In genomic region chr14:23076785-23077408, GRCh38 we compare ENCODE assay signal across 9 cellular contexts. TPM values are rescaled to one million over a fixed set of nuclear protein-coding genes. Genes with fewer than 3 reads are reported as not detected.
DNase-seq lines count a peak whose midpoint lies in the region; ATAC-seq and TF ChIP-seq lines count a peak whose summit lies in the region.
"Had no signal": no experiment of that assay in that cellular context is flagged by ENCODE, and none has a peak within 500 bp of the region (broad histone marks: within the 10 kb centered on the region; RNA-seq: fewer than 3 reads in every experiment).

No MANE protein-coding gene starts in this region.

- no peak overlapping the region for H3K27ac ChIP-seq in CD8-positive, alpha-beta T cell (ENCODE audit: low read depth, low read length)
- H3K27ac ChIP-seq in IMR-90 (ENCODE audit: insufficient read depth, low read length): no peak overlapping the region

- no peak for TF ChIP-seq POLR2A in IMR-90 (IDR thresholded peaks at IDR 0.05; ENCODE audit: low read depth, low read length)
- TF ChIP-seq POLR2A in lower leg skin (IDR thresholded peaks at IDR 0.05): no peak

- no CpG with 5 or more reads among the region's 5 CpGs for WGBS in IMR-90 (ENCODE audit: extremely low coverage in 2 of 2, insufficient read length in 1 of 2), 2 experiments
- 58 to 61% methylated on average over 5 of the region's 5 CpGs for WGBS in lower leg skin, 2 donors

- H3K9me1 ChIP-seq in IMR-90 (ENCODE audit: insufficient read depth, low read length): peaks cover 7% of the 10 kb centered on the region

- no peak overlapping the region for H4K8ac ChIP-seq in IMR-90 (ENCODE audit: low read depth in 2 of 2, low read length in 2 of 2)

- DNase-seq in CD8-positive, alpha-beta T cell: peak in 1 of 7 experiments; percentile 43
- DNase-seq in IMR-90: peak; percentile 47
- peak; percentile 31 for DNase-seq in cerebellum (ENCODE audit: low spot score)
- DNase-seq in NCI-H1092 treated with DMSO at 0.1 percent for 48 hours (lab: John Stamatoyannopoulos, UW): no peak
- no peak for DNase-seq in lower leg skin (ENCODE audit: low spot score in 2 of 2)
- no peak for DNase-seq in A172 (ENCODE audit: low spot score)
- no peak for DNase-seq in stimulated activated CD4-positive, alpha-beta T cell treated with anti-CD3 and anti-CD28 coated beads, Interleukin-4, amount 100 ng/mL, for 4 hours
- DNase-seq: nucleus accumbens had no signal

- no peaks in the 10 kb centered on the region for H3K27me3 ChIP-seq in CD8-positive, alpha-beta T cell (ENCODE audit: insufficient read depth, low read length)
- H3K27me3 ChIP-seq in IMR-90 (ENCODE audit: control insufficient read depth, insufficient read depth, low read length): no peaks in the 10 kb centered on the region

- H3K4ac ChIP-seq in IMR-90 (ENCODE audit: low read depth, low read length): no peak overlapping the region; the same call in 1 of the 2 replicates

- dilution Hi-C loops in IMR-90 (cut with HindIII; ENCODE audit: low sequenced_read_pairs, unreplicated experiment): no loop called here

- BruUV-seq in IMR-90 (replicated peaks; lab: Mats Ljungman, UMichigan): no TSS peak

- H4K91ac ChIP-seq in IMR-90 (ENCODE audit: insufficient read depth, low read depth, low read length): no peak overlapping the region

- no peaks in the 10 kb centered on the region; the same call in 1 of the 2 replicates for H4K20me1 ChIP-seq in IMR-90 (ENCODE audit: insufficient read depth, low read length)

- no peak overlapping the region for H3K27ac Mint-ChIP-seq in CD8-positive, alpha-beta T cell
- H3K27ac Mint-ChIP-seq in nephron: no peak overlapping the region

- no peak overlapping the region for H3K4me3 ChIP-seq in CD8-positive, alpha-beta T cell (ENCODE audit: low read depth, low read length)
- H3K4me3 ChIP-seq in IMR-90 (ENCODE audit: insufficient read depth, low read depth, low read length): no peak overlapping the region
- no peak overlapping the region for H3K4me3 ChIP-seq in lower leg skin (ENCODE audit: low read depth, poor library complexity, severe bottlenecking)

- peak; percentile 89 for ATAC-seq in CD8-positive, alpha-beta T cell
- no peak for ATAC-seq in IMR-90 (ENCODE audit: low read depth)

- H2BK15ac ChIP-seq in IMR-90 (ENCODE audit: low read depth, low read length): no peak overlapping the region

- H3K4me2 ChIP-seq in IMR-90 (ENCODE audit: low read depth, low read length): no peak overlapping the region

- no peaks in the 10 kb centered on the region for H3K9me3 ChIP-seq in CD8-positive, alpha-beta T cell (ENCODE audit: low read length)
- H3K9me3 ChIP-seq in IMR-90 (ENCODE audit: control insufficient read depth, insufficient read depth, low read length): no peaks in the 10 kb centered on the region

- no peak overlapping the region for H3K9ac ChIP-seq in IMR-90 (ENCODE audit: low read depth, low read length)

- peaks cover 91% of the 10 kb centered on the region for H3K36me3 Mint-ChIP-seq in CD8-positive, alpha-beta T cell
- H3K36me3 Mint-ChIP-seq in nephron (ENCODE audit: low read depth): peaks cover 75% of the 10 kb centered on the region

- peak overlapping the region; percentile 10; the same call in 1 of the 2 replicates for H2BK120ac ChIP-seq in IMR-90 (ENCODE audit: low read depth, low read length)

- H3K14ac ChIP-seq in IMR-90 (replicated peaks; ENCODE audit: low read depth, low read length): no peak overlapping the region

- CTCF ChIA-PET in CD8-positive, alpha-beta T cell (lab: Charles Lee): interaction anchor here (0.8 to 4.0 kb wide), 31 partner anchors 9 to 303 kb away, joined by 3 to 40 read pairs (median 7); partner anchors contain the start of genes ACIN1, AJUBA, C14orf119 and CDH24
- CTCF ChIA-PET in IMR-90 (lab: Yijun Ruan, JAX): interaction anchor here (0.6 to 2.9 kb wide), 15 partner anchors 8 to 146 kb away, joined by 3 to 21 read pairs (median 6); partner anchors contain the start of genes ACIN1 and C14orf119

- H3K23ac ChIP-seq in IMR-90 (ENCODE audit: low read depth, low read length): no peak overlapping the region

- no peaks in the 10 kb centered on the region for H3K9me3 Mint-ChIP-seq in CD8-positive, alpha-beta T cell
- no peaks in the 10 kb centered on the region for H3K9me3 Mint-ChIP-seq in nephron

- no peak overlapping the region for H2BK20ac ChIP-seq in IMR-90 (ENCODE audit: low read depth, low read length)

- H2AK9ac ChIP-seq in IMR-90 (replicated peaks; ENCODE audit: low read depth, low read length, poor library complexity): no peak overlapping the region

- no peak overlapping the region for H4K5ac ChIP-seq in IMR-90 (ENCODE audit: low read depth, low read length)

- H3K4me3 Mint-ChIP-seq in CD8-positive, alpha-beta T cell: no peak overlapping the region
- no peak overlapping the region for H3K4me3 Mint-ChIP-seq in nephron

- H2AK5ac ChIP-seq in IMR-90 (ENCODE audit: low read depth, low read length): no peak overlapping the region

- H3K18ac ChIP-seq in IMR-90 (ENCODE audit: low read depth, low read length): no peak overlapping the region

- H3K4me1 Mint-ChIP-seq in CD8-positive, alpha-beta T cell (ENCODE audit: low read depth): peaks cover 19% of the 10 kb centered on the region
- H3K4me1 Mint-ChIP-seq in nephron: peaks cover 13% of the 10 kb centered on the region

- in situ Hi-C loops in IMR-90 (cut with MboI; ENCODE audit: low sequenced_read_pairs): loop anchor here (25.0 kb wide), 1 partner anchor 1060 kb away; the partner anchor contains the start of genes EMC9, FITM1, PSME1 and PSME2

- peaks cover 2% of the 10 kb centered on the region for H3K4me1 ChIP-seq in CD8-positive, alpha-beta T cell (ENCODE audit: insufficient read depth, low read length)
- peaks cover 18% of the 10 kb centered on the region for H3K4me1 ChIP-seq in IMR-90 (ENCODE audit: control insufficient read depth, insufficient read depth, low read length)

- peak; percentile 55 for TF ChIP-seq RAD21 in IMR-90 (IDR thresholded peaks at IDR 0.05; ENCODE audit: low read length)

- no peaks in the 10 kb centered on the region for H3K27me3 Mint-ChIP-seq in CD8-positive, alpha-beta T cell (ENCODE audit: low read depth)
- H3K27me3 Mint-ChIP-seq in nephron (ENCODE audit: low read depth): no peaks in the 10 kb centered on the region

- H3K79me1 ChIP-seq in IMR-90 (ENCODE audit: low read depth in 1 of 2, low read length in 2 of 2): peaks cover 21 to 51% of the 10 kb centered on the region in 2 experiments

- H3K56ac ChIP-seq in IMR-90 (ENCODE audit: extremely low read depth, insufficient read depth, low read length): no peak overlapping the region

- no peak overlapping the region for H2AFZ ChIP-seq in IMR-90 (replicated peaks; ENCODE audit: low read length, poor library complexity)

- peak; percentile 85 for TF ChIP-seq CTCF in CD8-positive, alpha-beta T cell (IDR thresholded peaks at IDR 0.05)
- peak; percentile 60 for TF ChIP-seq CTCF in IMR-90 (conservative IDR thresholded peaks at IDR 0.05; ENCODE audit: low read depth, low read length)
- TF ChIP-seq CTCF in nephron (IDR thresholded peaks at IDR 0.05; ENCODE audit: unreplicated experiment in 3 of 3): peak; percentile 57 to 65 (median 63)
- no peak for TF ChIP-seq CTCF in lower leg skin (IDR thresholded peaks at IDR 0.05)

- POLR2A ChIA-PET in CD8-positive, alpha-beta T cell (lab: Charles Lee): interaction anchor here (0.7 to 2.3 kb wide), 4 partner anchors 13 to 24 kb away, joined by 3 to 13 read pairs (median 4); partner anchors contain the start of genes ACIN1 and C14orf119
- POLR2A ChIA-PET in IMR-90 (lab: Charles Lee; ENCODE audit: unreplicated experiment): interaction anchor here (2.1 kb wide), 1 partner anchor 18 kb away, joined by 9 read pairs; the partner anchor contains the start of genes ACIN1 and C14orf119

- H2BK5ac ChIP-seq in IMR-90 (ENCODE audit: low read depth, low read length, poor library complexity, severe bottlenecking): no peak overlapping the region

- H3K36me3 ChIP-seq in CD8-positive, alpha-beta T cell (ENCODE audit: insufficient read depth, low read length): peaks cover 85% of the 10 kb centered on the region
- peaks cover 44% of the 10 kb centered on the region for H3K36me3 ChIP-seq in IMR-90 (ENCODE audit: control insufficient read depth, insufficient read depth, low read length)

- intact Hi-C loops in CD8-positive, alpha-beta T cell (cut with DNase I, micrococcal nuclease): loop anchor here (1.0 to 10.0 kb wide), 4 partner anchors 32 to 478 kb away; partner anchors contain the start of genes THTPA (in 1 of the 2) and ZFHX2 (in 1 of the 2)
- intact Hi-C loops in IMR-90 (cut with micrococcal nuclease): loop anchor here (1.0 to 5.0 kb wide), 2 partner anchors 32 to 110 kb away; no protein-coding TSS in a partner anchor
- intact Hi-C loops in lower leg skin (cut with DNase I; ENCODE audit: low total_unique reads): no loop called here

RNA-seq across cellular contexts. Expression of gene ACIN1, which starts 18.0 kb away (rescaled TPM):
- 100 to 1,000 TPM; 303 to 313 TPM for total RNA-seq in CD8-positive, alpha-beta T cell
- total RNA-seq in IMR-90 (2012; rRNA removed) (71.9 and 73.8 TPM in 2 replicates), cerebellum (111 TPM), lower leg skin (10 to 100 TPM; 52.7 to 97.5 (median 79.8) TPM)
- polyA plus RNA-seq in IMR-90 (2012; rRNA removed): 167 and 185 TPM in 2 replicates
- polyA plus RNA-seq in IMR-90 (2012; cell fraction: cytosol; rRNA removed): 47.0 and 54.1 TPM in 2 replicates
- 631 and 1,195 TPM in 2 replicates for polyA plus RNA-seq in IMR-90 (2012; cell fraction: nucleus; rRNA removed; ENCODE audit: low replicate concordance)
- total RNA-seq in A172 (2014; rRNA removed; shearing (Covaris generic)): 53.6 and 58.8 TPM in 2 replicates

RNA-seq across cellular contexts. Expression of gene C14orf119, which starts 18.4 kb away (rescaled TPM):
- 1 to 10 TPM; 3.5 to 3.8 TPM for total RNA-seq in CD8-positive, alpha-beta T cell
- total RNA-seq in IMR-90 (2012; rRNA removed): 61.9 and 83.7 TPM in 2 replicates
- polyA plus RNA-seq in IMR-90 (2012; rRNA removed): 74.0 and 86.3 TPM in 2 replicates
- polyA plus RNA-seq in IMR-90 (2012; cell fraction: cytosol; rRNA removed): 36.7 and 38.7 TPM in 2 replicates
- polyA plus RNA-seq in IMR-90 (2012; cell fraction: nucleus; rRNA removed; ENCODE audit: low replicate concordance): 13.9 and 46.2 TPM in 2 replicates
- total RNA-seq in cerebellum: 16.2 TPM
- 10 to 100 TPM; 14.5 to 29.8 (median 19.7) TPM for total RNA-seq in lower leg skin
- 23.0 and 34.5 TPM in 2 replicates for total RNA-seq in A172 (2014; rRNA removed; shearing (Covaris generic))

RNA-seq across cellular contexts. Expression of gene CDH24, which starts 19.6 kb away (rescaled TPM):
- 1 to 10 TPM; 1.5 to 2.1 TPM for total RNA-seq in CD8-positive, alpha-beta T cell
- total RNA-seq in IMR-90 (2012; rRNA removed) (3.6 and 3.9 TPM in 2 replicates), cerebellum (17.5 TPM), lower leg skin (1 to 10 TPM; 3.0 to 4.9 (median 3.9) TPM)
- 24.4 and 30.0 TPM in 2 replicates for polyA plus RNA-seq in IMR-90 (2012; rRNA removed)
- 11.1 and 16.7 TPM in 2 replicates for polyA plus RNA-seq in IMR-90 (2012; cell fraction: cytosol; rRNA removed)
- polyA plus RNA-seq in IMR-90 (2012; cell fraction: nucleus; rRNA removed; ENCODE audit: low replicate concordance): 239 and 468 TPM in 2 replicates
- total RNA-seq in A172 (2014; rRNA removed; shearing (Covaris generic)): 2.8 and 4.0 TPM in 2 replicates

RNA-seq across cellular contexts. Expression of gene CIROP, which starts 27.9 kb away (rescaled TPM):
- not detected for total RNA-seq in CD8-positive, alpha-beta T cell
- total RNA-seq in IMR-90 (2012; rRNA removed) (0.28 and 0.36 TPM in 2 replicates), cerebellum (not detected), lower leg skin (not detected)
- 0.31 and 0.37 TPM in 2 replicates for polyA plus RNA-seq in IMR-90 (2012; rRNA removed)
- 0.23 and 0.43 TPM in 2 replicates for polyA plus RNA-seq in IMR-90 (2012; cell fraction: cytosol; rRNA removed)
- polyA plus RNA-seq in IMR-90 (2012; cell fraction: nucleus; rRNA removed; ENCODE audit: low replicate concordance): 1.3 and 1.8 TPM in 2 replicates
- total RNA-seq in A172 (2014; rRNA removed; shearing (Covaris generic)): not detected in 2 replicates

RNA-seq across cellular contexts. Expression of gene PSMB11, which starts 34.9 kb away (rescaled TPM):
- not detected for total RNA-seq in CD8-positive, alpha-beta T cell
- total RNA-seq in IMR-90 (2012; rRNA removed): not detected in 2 replicates
- polyA plus RNA-seq in IMR-90 (2012; rRNA removed): not detected in 2 replicates
- polyA plus RNA-seq in IMR-90 (2012; cell fraction: cytosol; rRNA removed): 0.01 TPM in 1 of 2 replicates, not detected in the other
- not detected in 2 replicates for polyA plus RNA-seq in IMR-90 (2012; cell fraction: nucleus; rRNA removed; ENCODE audit: low replicate concordance)
- not detected for total RNA-seq in cerebellum
- not detected for total RNA-seq in lower leg skin
- total RNA-seq in A172 (2014; rRNA removed; shearing (Covaris generic)): not detected in 2 replicates

Comparison
In these comparisons a context has a peak if more than half of its experiments do, and no peak if none do; other contexts are left out.
1. DNase-seq: peak in IMR-90 (single experiment) and cerebellum (single experiment); none in NCI-H1092 treated with DMSO at 0.1 percent for 48 hours (single experiment), lower leg skin (0 of 2), A172 (single experiment) and stimulated activated CD4-positive, alpha-beta T cell treated with anti-CD3 and anti-CD28 coated beads, Interleukin-4, amount 100 ng/mL, for 4 hours (0 of 2).
2. CTCF ChIP-seq: peak in CD8-positive, alpha-beta T cell (single experiment), IMR-90 (single experiment) and nephron (3 of 3); none in lower leg skin (0 of 3).